8 cellular contexts compared by ENCODE assay signal in genomic region chr2:27427863-27428212, GRCh38. TPM values are rescaled to one million over a fixed set of nuclear protein-coding genes. Genes with fewer than 3 reads are reported as not detected.
DNase-seq lines count a peak whose midpoint lies in the region; ATAC-seq, FAIRE-seq and TF ChIP-seq lines count a peak whose summit lies in the region.

No MANE protein-coding gene starts in this region.

- no peaks in the 10 kb centered on the region for H3K9me3 ChIP-seq in A549
- H3K9me3 ChIP-seq in mammary epithelial cell (replicated peaks; ENCODE audit: insufficient read depth, low read length) = no peaks in the 10 kb centered on the region
- no peaks in the 10 kb centered on the region for H3K9me3 ChIP-seq in muscle layer of colon (ENCODE audit: low read length)

- H3K79me2 ChIP-seq in mammary epithelial cell (ENCODE audit: insufficient read depth, low read length) = peaks cover 38% of the 10 kb centered on the region

- TF ChIP-seq CTCF in A549 (IDR thresholded peaks at IDR 0.05) = no peak
- TF ChIP-seq CTCF in HL-60 (IDR thresholded peaks at IDR 0.05; ENCODE audit: insufficient read depth, low read length) = no peak
- no peak for TF ChIP-seq CTCF in mammary epithelial cell (conservative IDR thresholded peaks at IDR 0.05 in 1 of 2, IDR thresholded peaks at IDR 0.05 in 1 of 2; ENCODE audit: extremely low read depth in 1 of 2, insufficient read depth in 1 of 2, low read depth in 1 of 2, low read length in 2 of 2)

- CTCF ChIA-PET in A549 (lab: Yijun Ruan, JAX) = interaction anchor here (1.3 to 10.4 kb wide), 7 partner anchors 8 to 75 kb away, joined by 3 to 72 read pairs (median 5); partner anchors contain the start of gene PPM1G
- CTCF ChIA-PET in mammary epithelial cell (lab: Charles Lee; ENCODE audit: low non-redundant PET) = interaction anchor here (0.6 to 0.9 kb wide), 2 partner anchors 18 to 382 kb away, joined by 3 read pairs; partner anchors contain the start of gene PPM1G

- peak overlapping the region; percentile 94 for H2AFZ ChIP-seq in mammary epithelial cell (ENCODE audit: low read depth, low read length)

- H3K9ac ChIP-seq in mammary epithelial cell (ENCODE audit: insufficient read depth, low read length) (peak overlapping the region; percentile 81), muscle layer of colon (ENCODE audit: low read length) (peak overlapping the region; percentile 57)

- no peaks in the 10 kb centered on the region for H3K27me3 ChIP-seq in HL-60 (ENCODE audit: insufficient read depth, poor library complexity, severe bottlenecking)
- no peaks in the 10 kb centered on the region for H3K27me3 ChIP-seq in mammary epithelial cell (ENCODE audit: insufficient read depth, low read length)
- no peaks in the 10 kb centered on the region for H3K27me3 ChIP-seq in muscle layer of colon (ENCODE audit: control insufficient read depth in 1 of 2, insufficient read depth in 2 of 2, low read length in 2 of 2)

- POLR2A ChIA-PET in A549 (lab: Yijun Ruan, JAX) = interaction anchor here (0.6 to 3.1 kb wide), 9 partner anchors 9 to 276 kb away, joined by 3 to 78 read pairs (median 5); partner anchors contain the start of genes PPM1G and ZNF512

- H3K4me3 ChIP-seq in A549 (peak overlapping the region; percentile 89), HL-60 (replicated peaks; ENCODE audit: insufficient read depth, low read length) (peak overlapping the region; percentile 99), mammary epithelial cell (replicated peaks in 1 of 3; ENCODE audit: insufficient read depth in 1 of 3, low read depth in 2 of 3, low read length in 3 of 3) (peak overlapping the region; percentile 77 to 92 (median 86)), muscle layer of colon (ENCODE audit: low read depth in 1 of 2, low read length in 2 of 2) (peak overlapping the region; percentile 87 to 90)

- TSS peak; percentile 77 for BruUV-seq in mammary epithelial cell (replicated peaks; lab: Mats Ljungman, UMichigan)

- peak overlapping the region; percentile 73 for H3K4me2 ChIP-seq in A549
- H3K4me2 ChIP-seq in mammary epithelial cell (ENCODE audit: insufficient read depth, low read depth, low read length) = peak overlapping the region; percentile 89

- TF ChIP-seq POLR2A in A549 (IDR thresholded peaks at IDR 0.05; ENCODE audit: low read length) (no peak), GM18505 (IDR thresholded peaks at IDR 0.05; ENCODE audit: borderline replicate concordance, extremely low read depth, insufficient read depth, insufficient read length) (no peak)

- ATAC-seq in A549 = no peak
- ATAC-seq in GM18858 (IDR thresholded peaks at IDR 0.05; ENCODE audit: unreplicated experiment) = no peak
- ATAC-seq in GM18505 (IDR thresholded peaks at IDR 0.05; ENCODE audit: unreplicated experiment) = no peak

- dilution Hi-C loops in mammary epithelial cell (cut with HindIII; ENCODE audit: low sequenced_read_pairs) = no loop called here

- H3K36me3 ChIP-seq in mammary epithelial cell (ENCODE audit: insufficient read depth, low read length) (no peaks in the 10 kb centered on the region), muscle layer of colon (ENCODE audit: insufficient read depth, low read length) (peaks cover under 1% of the 10 kb centered on the region)

- intact Hi-C loops in mammary epithelial cell (cut with micrococcal nuclease) = loop anchor here (1.0 to 2.0 kb wide), 4 partner anchors 20 to 235 kb away; partner anchors contain the start of genes CCDC121, GPN1, IFT172 and SLC4A1AP

- TF ChIP-seq EP300 in A549 (IDR thresholded peaks at IDR 0.05) = no peak

- H4K20me1 ChIP-seq in mammary epithelial cell (ENCODE audit: insufficient read depth, low read length) = no peaks in the 10 kb centered on the region

- no peak for TF ChIP-seq RAD21 in A549 (conservative IDR thresholded peaks at IDR 0.05 in 1 of 2, IDR thresholded peaks at IDR 0.05 in 1 of 2)

- in situ Hi-C loops in mammary epithelial cell (cut with MboI; ENCODE audit: low sequenced_read_pairs in 2 of 2) = loop anchor here in 1 of 2 donors (25.0 kb wide), 1 partner anchor 209 kb away; the partner anchor contains the start of genes CCDC121 and GPN1

- no peak for FAIRE-seq in A549 (lab: Jason Lieb, UNC)

- DNase-seq in A549 (ENCODE audit: low read depth in 1 of 2, low spot score in 1 of 2) (no peak), HL-60 (ENCODE audit: low read depth in 1 of 2, low spot score in 1 of 2) (no peak), mammary epithelial cell (no peak), NCI-H82 treated with DMSO at 0.1 percent for 48 hours (lab: John Stamatoyannopoulos, UW; ENCODE audit: unreplicated experiment) (no peak), occipital lobe (lab: John Stamatoyannopoulos, UW) (no peak)

- 14% methylated on average over 7 of the region's 7 CpGs for WGBS in A549 (ENCODE audit: missing lambda C conversion rate)
- WGBS in mammary epithelial cell (ENCODE audit: low coverage, missing lambda C conversion rate) = 6% methylated on average over 6 of the region's 7 CpGs

- H3K27ac ChIP-seq in A549 (peak overlapping the region; percentile 97 to 98), HL-60 (replicated peaks) (peak overlapping the region; percentile 93), mammary epithelial cell (ENCODE audit: insufficient read depth, low read depth, low read length) (peak overlapping the region; percentile 81), muscle layer of colon (ENCODE audit: low read depth, low read length) (peak overlapping the region; percentile 87)

- peaks cover 27% of the 10 kb centered on the region for H3K4me1 ChIP-seq in A549
- peaks cover 14% of the 10 kb centered on the region for H3K4me1 ChIP-seq in mammary epithelial cell (ENCODE audit: insufficient read depth, low read length)
- peaks cover 36% of the 10 kb centered on the region for H3K4me1 ChIP-seq in muscle layer of colon (ENCODE audit: insufficient read depth, low read length)

TF ChIP-seq in A549, 52 proteins besides CTCF, POLR2A, EP300 and RAD21 (continues in another document):
- no peak for TF ChIP-seq SMC3 (IDR thresholded peaks at IDR 0.05)
- TF ChIP-seq CBX8 (IDR thresholded peaks at IDR 0.05) = no peak
- no peak for TF ChIP-seq ZC3H11A (IDR thresholded peaks at IDR 0.05)
- TF ChIP-seq NFE2L2 (conservative IDR thresholded peaks at IDR 0.05; ENCODE audit: low read length) = no peak
- no peak for TF ChIP-seq USF2 (IDR thresholded peaks at IDR 0.05)
- no peak for TF ChIP-seq POLR2AphosphoS2 (conservative IDR thresholded peaks at IDR 0.05; ENCODE audit: low read length)
- TF ChIP-seq HOXB5 (CRISPR knock-in tag; IDR thresholded peaks at IDR 0.05) = no peak
- TF ChIP-seq HEYL (CRISPR knock-in tag; IDR thresholded peaks at IDR 0.05) = no peak
- no peak for TF ChIP-seq GATA3 (IDR thresholded peaks at IDR 0.05; ENCODE audit: borderline replicate concordance)

RNA-seq across cellular contexts. Expression of gene NRBP1, which starts 0.6 kb away (rescaled TPM):
- polyA plus RNA-seq in A549 (2011; rRNA removed) (229 and 231 TPM in 2 replicates), A549 (2017; fragmentation: RNase III; extraction: RNeasy Plus Mini Kit Qiagen cat#74134 plus additional on column Dnase treatment) (126 to 140 TPM (median 138 TPM) in 3 replicates), mammary epithelial cell (128 TPM)
- 130 and 155 TPM in 2 replicates for polyA plus RNA-seq in A549 (2012; cell fraction: cytosol; rRNA removed)
- polyA plus RNA-seq in A549 (2012; cell fraction: nucleus; rRNA removed) = 131 and 139 TPM in 2 replicates
- polyA minus RNA-seq in A549 (2011; rRNA and poly(A)+ RNA removed) = 189 and 247 TPM in 2 replicates
- total RNA-seq in mammary epithelial cell (10 to 100 TPM; 92.9 to 93.4 TPM), occipital lobe (58.8 TPM)
- 174 TPM for polyA minus RNA-seq in mammary epithelial cell

RNA-seq across cellular contexts. Expression of gene KRTCAP3, which starts 14.3 kb away (rescaled TPM):
- polyA plus RNA-seq in A549 (2011; rRNA removed) = 1.2 and 1.3 TPM in 2 replicates
- 1.0 and 1.2 TPM in 2 replicates for polyA plus RNA-seq in A549 (2012; cell fraction: cytosol; rRNA removed)
- 7.8 and 10.5 TPM in 2 replicates for polyA plus RNA-seq in A549 (2012; cell fraction: nucleus; rRNA removed)
- 0.68 to 0.92 TPM (median 0.79 TPM) in 3 replicates for polyA plus RNA-seq in A549 (2017; fragmentation: RNase III; extraction: RNeasy Plus Mini Kit Qiagen cat#74134 plus additional on column Dnase treatment)
- polyA minus RNA-seq in A549 (2011; rRNA and poly(A)+ RNA removed) = 0.45 and 0.92 TPM in 2 replicates
- 1 to 10 TPM; 1.5 to 3.0 TPM for total RNA-seq in mammary epithelial cell
- polyA plus RNA-seq in mammary epithelial cell = 4.5 TPM
- polyA minus RNA-seq in mammary epithelial cell = not detected
- total RNA-seq in occipital lobe = not detected

RNA-seq across cellular contexts. Expression of gene PPM1G, which starts 18.4 kb away (rescaled TPM):
- polyA plus RNA-seq in A549 (2011; rRNA removed) (123 and 129 TPM in 2 replicates), A549 (2017; fragmentation: RNase III; extraction: RNeasy Plus Mini Kit Qiagen cat#74134 plus additional on column Dnase treatment) (222 to 230 TPM (median 230 TPM) in 3 replicates), mammary epithelial cell (104 TPM)
- 113 and 119 TPM in 2 replicates for polyA plus RNA-seq in A549 (2012; cell fraction: cytosol; rRNA removed)
- 85.0 and 104 TPM in 2 replicates for polyA plus RNA-seq in A549 (2012; cell fraction: nucleus; rRNA removed)
- polyA minus RNA-seq in A549 (2011; rRNA and poly(A)+ RNA removed) = 108 and 111 TPM in 2 replicates
- total RNA-seq in mammary epithelial cell (100 to 1,000 TPM in 1 of 2 donors, 10 to 100 TPM in 1; 58.8 to 113 TPM), occipital lobe (58.0 TPM)
- 138 TPM for polyA minus RNA-seq in mammary epithelial cell

RNA-seq across cellular contexts. Expression of gene ZNF513, which starts 47.3 kb away (rescaled TPM):
- polyA plus RNA-seq in A549 (2011; rRNA removed) (9.9 and 10.8 TPM in 2 replicates), A549 (2017; fragmentation: RNase III; extraction: RNeasy Plus Mini Kit Qiagen cat#74134 plus additional on column Dnase treatment) (13.1 to 22.7 TPM (median 22.1 TPM) in 3 replicates), mammary epithelial cell (8.4 TPM)
- polyA plus RNA-seq in A549 (2012; cell fraction: cytosol; rRNA removed) = 17.4 and 22.5 TPM in 2 replicates
- 45.0 and 49.8 TPM in 2 replicates for polyA plus RNA-seq in A549 (2012; cell fraction: nucleus; rRNA removed)
- polyA minus RNA-seq in A549 (2011; rRNA and poly(A)+ RNA removed) = 12.3 and 13.8 TPM in 2 replicates
- total RNA-seq in mammary epithelial cell (10 to 100 TPM; 10.2 to 14.9 TPM), occipital lobe (12.0 TPM)
- 19.8 TPM for polyA minus RNA-seq in mammary epithelial cell

RNA-seq across cellular contexts. Expression of gene SNX17, which starts 57.4 kb away (rescaled TPM):
- polyA plus RNA-seq in A549 (2011; rRNA removed) (141 and 158 TPM in 2 replicates), A549 (2017; fragmentation: RNase III; extraction: RNeasy Plus Mini Kit Qiagen cat#74134 plus additional on column Dnase treatment) (150 to 166 TPM (median 154 TPM) in 3 replicates), mammary epithelial cell (96.5 TPM)
- polyA plus RNA-seq in A549 (2012; cell fraction: cytosol; rRNA removed) = 137 and 149 TPM in 2 replicates
- polyA plus RNA-seq in A549 (2012; cell fraction: nucleus; rRNA removed) = 150 and 155 TPM in 2 replicates
- polyA minus RNA-seq in A549 (2011; rRNA and poly(A)+ RNA removed) = 117 and 132 TPM in 2 replicates
- total RNA-seq in mammary epithelial cell (10 to 100 TPM; 86.0 to 87.5 TPM), occipital lobe (51.5 TPM)
- 123 TPM for polyA minus RNA-seq in mammary epithelial cell
